In genomic region chr5:112289465-112289864, GRCh38 we compare ENCODE assay signal across 27 cellular contexts.
DNase-seq lines count a peak whose midpoint lies in the region; FAIRE-seq and TF ChIP-seq lines count a peak whose summit lies in the region.
"Had no signal": no experiment of that assay in that cellular context is flagged by ENCODE, and none has a peak within 500 bp of the region (broad histone marks: within the 10 kb centered on the region; RNA-seq: fewer than 3 reads in every experiment).

No MANE protein-coding gene starts in this region.

- H3K4me1 ChIP-seq in HAP-1 = no peaks in the 10 kb centered on the region
- H3K4me1 ChIP-seq: ascending aorta had no signal

- no peaks in the 10 kb centered on the region for H3K9me3 ChIP-seq in HAP-1
- H3K9me3 ChIP-seq: ascending aorta, SK-N-SH, thoracic aorta had no signal

- TF ChIP-seq POLR2A in erythroblast (IDR thresholded peaks at IDR 0.05; ENCODE audit: low read length) (no peak), GM12892 (IDR thresholded peaks at IDR 0.05; ENCODE audit: low read depth, low read length) (no peak)

- H3K27me3 ChIP-seq in HAP-1 (ENCODE audit: low read depth) = peaks cover 2% of the 10 kb centered on the region; the same call in 1 of the 2 replicates
- H3K27me3 ChIP-seq: ascending aorta had no signal

- H3K4me3 ChIP-seq in HAP-1 = no peak overlapping the region
- H3K4me3 ChIP-seq: ascending aorta, thoracic aorta had no signal

- in situ Hi-C loops in Caki2 (cut with HindIII; ENCODE audit: low pct_unique_long_range_greater_than_20kb, low sequenced_read_pairs) = no loop called here
- in situ Hi-C loops in HAP-1 (cut with MboI; ENCODE audit: low sequenced_read_pairs) = no loop called here

- DNase-seq in Caki2 (ENCODE audit: low read depth) (peak; percentile 10), NCI-H69 (lab: John Stamatoyannopoulos, UW) (peak; percentile 40), erythroblast (lab: John Stamatoyannopoulos, UW) (peak; percentile 8 to 9), kidney tubule cell (ENCODE audit: low spot score) (peak; percentile 16), GM12892 (ENCODE audit: insufficient read length) (no peak), Ammon's horn (ENCODE audit: low spot score) (no peak), HAP-1 (ENCODE audit: low spot score in 2 of 2) (no peak)
- DNase-seq in stimulated activated CD4-positive, alpha-beta T cell treated with anti-CD3 and anti-CD28 coated beads, Interleukin-4, amount 100 ng/mL, for 1 hour = no peak
- DNase-seq: activated CD4-positive, alpha-beta T cell treated with anti-CD3 and anti-CD28 coated beads for 4 hours; activated gamma-delta T cell; activated naive CD8-positive, alpha-beta T cell treated with anti-CD3 and anti-CD28 coated beads, Interleukin-2, amount 10 ng/mL, durations not matched to agents 7 days and 5 days; activated T-cell treated with anti-CD3 and anti-CD28 coated beads, Interleukin-2, amount 50 U/mL, for 24 hours; AML-193; CD8-positive, alpha-beta memory T cell; cortex of kidney; left colon; NCI-H1105 treated with DMSO at 0.1 percent for 48 hours; NCI-H1930; NCI-H524 treated with DMSO at 0.1 percent for 48 hours; SK-N-SH; stimulated activated naive CD4-positive, alpha-beta T cell treated with Interleukin-2 at 50 U/mL for 16 hours; T-helper 17 cell had no signal

- no peak for FAIRE-seq in GM12892 (lab: Jason Lieb, UNC)
- FAIRE-seq: A204.1, endometrium, H54 had no signal

- no peaks in the 10 kb centered on the region for H3K36me3 ChIP-seq in HAP-1 (replicated peaks)
- H3K36me3 ChIP-seq: ascending aorta, thoracic aorta had no signal

Comparison
In these comparisons a context has a peak if more than half of its experiments do, and no peak if none do; other contexts are left out.
1. DNase-seq: peak in Caki2 (single experiment), NCI-H69 (single experiment), erythroblast (2 of 2) and kidney tubule cell (single experiment); none in GM12892 (single experiment), Ammon's horn (single experiment), HAP-1 (0 of 2) and stimulated activated CD4-positive, alpha-beta T cell treated with anti-CD3 and anti-CD28 coated beads, Interleukin-4, amount 100 ng/mL, for 1 hour (single experiment).